ENCODE assay signal across 14 cellular contexts in genomic region chr9:126724226-126724625, GRCh38.
DNase-seq lines count a peak whose midpoint lies in the region; ATAC-seq, FAIRE-seq and TF ChIP-seq lines count a peak whose summit lies in the region.
"Had no signal": no experiment of that assay in that cellular context is flagged by ENCODE, and none has a peak within 500 bp of the region (broad histone marks: within the 10 kb centered on the region; RNA-seq: fewer than 3 reads in every experiment).

No MANE protein-coding gene starts in this region.

- H3K36me3 Mint-ChIP-seq in activated naive CD8-positive, alpha-beta T cell treated with anti-CD3 and anti-CD28 coated beads for 36 hours, result no peaks in the 10 kb centered on the region

- peak overlapping the region; percentile 87 for H3K4me3 Mint-ChIP-seq in activated naive CD8-positive, alpha-beta T cell treated with anti-CD3 and anti-CD28 coated beads for 36 hours

- ATAC-seq in left lobe of liver (no peak), HG02759 (IDR thresholded peaks at IDR 0.05; ENCODE audit: unreplicated experiment) (no peak)
- ATAC-seq: body of pancreas had no signal

- peak; percentile 1 for DNase-seq in CD1c-positive myeloid dendritic cell (ENCODE audit: extremely low spot score)
- no peak for DNase-seq in GM12891 (ENCODE audit: insufficient read length, low spot score)
- DNase-seq in activated naive CD8-positive, alpha-beta T cell treated with anti-CD3 and anti-CD28 coated beads for 36 hours, result no peak
- DNase-seq in left lobe of liver (ENCODE audit: low spot score), result peak; percentile 38
- no peak for DNase-seq in SIG-M5 (lab: John Stamatoyannopoulos, UW)
- DNase-seq in Ammon's horn (ENCODE audit: low spot score), result no peak
- DNase-seq in D341Med (ENCODE audit: low spot score), result no peak
- DNase-seq: activated CD4-positive, alpha-beta T cell treated with anti-CD3 and anti-CD28 coated beads for 48 hours; body of pancreas; DND-41; NCI-H2171 treated with DMSO at 0.1 percent for 48 hours; Peyer's patch; stimulated activated CD4-positive, alpha-beta T cell treated with anti-CD3 and anti-CD28 coated beads, Interleukin-2, amount 100 ng/mL, for 48 hours had no signal

- H3K27ac Mint-ChIP-seq in activated naive CD8-positive, alpha-beta T cell treated with anti-CD3 and anti-CD28 coated beads for 36 hours, result peak overlapping the region; percentile 92

- FAIRE-seq in GM12891 (lab: Jason Lieb, UNC), result peak; percentile 9

- peaks cover 32% of the 10 kb centered on the region for H3K4me1 Mint-ChIP-seq in activated naive CD8-positive, alpha-beta T cell treated with anti-CD3 and anti-CD28 coated beads for 36 hours

- TF ChIP-seq POLR2A in GM12891 (IDR thresholded peaks at IDR 0.05; ENCODE audit: low read depth, low read length), result no peak

- no peaks in the 10 kb centered on the region for H3K9me3 Mint-ChIP-seq in activated naive CD8-positive, alpha-beta T cell treated with anti-CD3 and anti-CD28 coated beads for 36 hours

- no peaks in the 10 kb centered on the region for H3K27me3 Mint-ChIP-seq in activated naive CD8-positive, alpha-beta T cell treated with anti-CD3 and anti-CD28 coated beads for 36 hours

TF ChIP-seq in GM12891, 5 proteins besides CTCF, POLR2A, EP300 and RAD21:
- TF ChIP-seq POLR2AphosphoS5 (IDR thresholded peaks at IDR 0.05; ENCODE audit: low read depth, low read length) (no peak), TAF1 (IDR thresholded peaks at IDR 0.05; ENCODE audit: low read depth, low read length) (no peak), SPI1 (IDR thresholded peaks at IDR 0.05; ENCODE audit: low read depth, low read length) (no peak), PAX5 (IDR thresholded peaks at IDR 0.05; ENCODE audit: insufficient read depth, low read length, severe bottlenecking) (no peak), POU2F2 (IDR thresholded peaks at IDR 0.05; ENCODE audit: low read depth, low read length) (no peak)

Comparison
In these comparisons a context has a peak if more than half of its experiments do, and no peak if none do; other contexts are left out.
1. DNase-seq: peak in CD1c-positive myeloid dendritic cell (single experiment) and left lobe of liver (single experiment); none in GM12891 (single experiment), activated naive CD8-positive, alpha-beta T cell treated with anti-CD3 and anti-CD28 coated beads for 36 hours (single experiment), SIG-M5 (single experiment), Ammon's horn (single experiment) and D341Med (single experiment).